In the genomic region with DNA sequence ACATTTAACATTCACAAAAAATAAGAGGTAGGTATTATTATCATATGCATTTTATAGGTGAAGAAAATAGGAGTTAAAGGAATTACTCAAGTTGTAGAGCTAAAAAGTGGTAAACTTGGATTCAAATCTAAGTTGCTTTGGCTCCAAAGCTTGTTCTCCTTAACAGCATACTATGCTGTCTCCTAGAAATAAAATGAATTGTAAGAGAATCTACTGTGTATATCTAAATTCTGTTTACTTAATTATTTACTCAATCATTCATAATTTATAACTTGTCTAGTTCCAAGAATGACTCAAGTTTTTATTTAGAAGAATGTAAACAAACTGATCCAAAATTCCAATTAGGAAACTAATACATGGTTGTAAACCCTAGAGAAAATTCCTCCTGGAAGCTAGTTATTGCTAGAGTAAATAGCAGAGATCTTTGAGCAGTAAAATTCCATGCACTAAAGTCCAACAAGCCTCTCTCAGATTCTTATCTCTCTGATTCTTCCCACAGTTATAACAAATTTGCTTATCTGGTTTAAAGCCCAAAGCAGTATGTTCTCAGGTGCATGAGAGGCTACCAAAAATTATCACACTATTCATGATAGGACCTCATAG, we compare ENCODE assay signal across 1 cellular context.
TF ChIP-seq lines count a peak whose summit lies in the region.

No MANE protein-coding gene starts in this region.

TF ChIP-seq in HepG2, 621 proteins besides CTCF, POLR2A, EP300 and RAD21 (continued from another document and continues in another):
- TF ChIP-seq ZNF512 (CRISPR knock-in tag; IDR thresholded peaks at IDR 0.05) (no peak), MAX (IDR thresholded peaks at IDR 0.05) (no peak), THAP11 (CRISPR knock-in tag; IDR thresholded peaks at IDR 0.05) (no peak), ARNTL (CRISPR knock-in tag; IDR thresholded peaks at IDR 0.05) (no peak), ZFP41 (CRISPR knock-in tag; IDR thresholded peaks at IDR 0.05; ENCODE audit: borderline replicate concordance) (no peak), IKZF1 (IDR thresholded peaks at IDR 0.05) (no peak), HOXD1 (CRISPR knock-in tag; IDR thresholded peaks at IDR 0.05) (no peak), U2AF2 (IDR thresholded peaks at IDR 0.05; ENCODE audit: low read depth, low read length) (no peak), PLRG1 (conservative IDR thresholded peaks at IDR 0.05) (no peak), NFIC (IDR thresholded peaks at IDR 0.05; ENCODE audit: low read length) (peak; percentile 76; the same call in 1 of the 2 replicates), SOX13 (IDR thresholded peaks at IDR 0.05) (no peak), SOX13 (CRISPR knock-in tag; conservative IDR thresholded peaks at IDR 0.05 in 1 of 2, IDR thresholded peaks at IDR 0.05 in 1 of 2) (peak in 1 of 2 experiments; percentile 61; a peak in 1 of 4 replicates), SALL2 (CRISPR knock-in tag; IDR thresholded peaks at IDR 0.05) (no peak), TCF7 (IDR thresholded peaks at IDR 0.05; ENCODE audit: low read depth) (peak; percentile 11; the same call in 1 of the 2 replicates), NR2F6 (IDR thresholded peaks at IDR 0.05) (no peak; the same call in 1 of the 2 replicates), NR2F6 (CRISPR knock-in tag; IDR thresholded peaks at IDR 0.05) (peak; percentile 34; the same call in 1 of the 2 replicates), GATA4 (IDR thresholded peaks at IDR 0.05; ENCODE audit: borderline replicate concordance, low read depth) (peak; percentile 28; the same call in 1 of the 2 replicates), FOSL1 (CRISPR knock-in tag; IDR thresholded peaks at IDR 0.05; ENCODE audit: borderline replicate concordance) (no peak), ZNF383 (CRISPR knock-in tag; IDR thresholded peaks at IDR 0.05; ENCODE audit: borderline replicate concordance) (no peak), SP4 (CRISPR knock-in tag; IDR thresholded peaks at IDR 0.05) (no peak), ZNF274 (CRISPR knock-in tag; IDR thresholded peaks at IDR 0.05) (no peak), ZFP37 (CRISPR knock-in tag; IDR thresholded peaks at IDR 0.05; ENCODE audit: borderline replicate concordance) (no peak), RCOR2 (CRISPR knock-in tag; IDR thresholded peaks at IDR 0.05) (0 out of 2 replicates have a peak, but pooled peaks have one; percentile 52), ZKSCAN8 (CRISPR knock-in tag; IDR thresholded peaks at IDR 0.05; ENCODE audit: borderline replicate concordance) (peak; percentile 46; the same call in 1 of the 2 replicates), ISL2 (CRISPR knock-in tag; IDR thresholded peaks at IDR 0.05) (peak; percentile 68), MIXL1 (CRISPR knock-in tag; IDR thresholded peaks at IDR 0.05) (0 out of 2 replicates have a peak, but pooled peaks have one; percentile 54), GATAD2A (CRISPR knock-in tag; IDR thresholded peaks at IDR 0.05) (peak; percentile 58; the same call in 1 of the 2 replicates), ZNF629 (CRISPR knock-in tag; conservative IDR thresholded peaks at IDR 0.05) (no peak), HMG20A (CRISPR knock-in tag; IDR thresholded peaks at IDR 0.05; ENCODE audit: borderline replicate concordance) (peak; percentile 37; the same call in 1 of the 2 replicates), ZNF614 (CRISPR knock-in tag; IDR thresholded peaks at IDR 0.05; ENCODE audit: borderline replicate concordance) (no peak), ZFAT (CRISPR knock-in tag; conservative IDR thresholded peaks at IDR 0.05) (no peak), PPARG (CRISPR knock-in tag; conservative IDR thresholded peaks at IDR 0.05) (peak; percentile 21; the same call in 1 of the 2 replicates), FOXJ3 (CRISPR knock-in tag; IDR thresholded peaks at IDR 0.05; ENCODE audit: borderline replicate concordance) (peak; percentile 50; the same call in 1 of the 2 replicates), KLF16 (CRISPR knock-in tag; IDR thresholded peaks at IDR 0.05) (no peak), CAMTA2 (CRISPR knock-in tag; IDR thresholded peaks at IDR 0.05; ENCODE audit: borderline replicate concordance) (no peak), HNF4A (CRISPR knock-in tag; IDR thresholded peaks at IDR 0.05) (peak; percentile 82), NCOR1 (IDR thresholded peaks at IDR 0.05; ENCODE audit: borderline replicate concordance, low read length) (peak; percentile 42; the same call in 1 of the 2 replicates), ZNF503 (CRISPR knock-in tag; IDR thresholded peaks at IDR 0.05) (0 out of 2 replicates have a peak, but pooled peaks have one; percentile 22), FOXA1 (IDR thresholded peaks at IDR 0.05) (peak; percentile 61), FOXA1 (CRISPR knock-in tag; IDR thresholded peaks at IDR 0.05) (peak; percentile 80)
- TF ChIP-seq, protein P1, sequence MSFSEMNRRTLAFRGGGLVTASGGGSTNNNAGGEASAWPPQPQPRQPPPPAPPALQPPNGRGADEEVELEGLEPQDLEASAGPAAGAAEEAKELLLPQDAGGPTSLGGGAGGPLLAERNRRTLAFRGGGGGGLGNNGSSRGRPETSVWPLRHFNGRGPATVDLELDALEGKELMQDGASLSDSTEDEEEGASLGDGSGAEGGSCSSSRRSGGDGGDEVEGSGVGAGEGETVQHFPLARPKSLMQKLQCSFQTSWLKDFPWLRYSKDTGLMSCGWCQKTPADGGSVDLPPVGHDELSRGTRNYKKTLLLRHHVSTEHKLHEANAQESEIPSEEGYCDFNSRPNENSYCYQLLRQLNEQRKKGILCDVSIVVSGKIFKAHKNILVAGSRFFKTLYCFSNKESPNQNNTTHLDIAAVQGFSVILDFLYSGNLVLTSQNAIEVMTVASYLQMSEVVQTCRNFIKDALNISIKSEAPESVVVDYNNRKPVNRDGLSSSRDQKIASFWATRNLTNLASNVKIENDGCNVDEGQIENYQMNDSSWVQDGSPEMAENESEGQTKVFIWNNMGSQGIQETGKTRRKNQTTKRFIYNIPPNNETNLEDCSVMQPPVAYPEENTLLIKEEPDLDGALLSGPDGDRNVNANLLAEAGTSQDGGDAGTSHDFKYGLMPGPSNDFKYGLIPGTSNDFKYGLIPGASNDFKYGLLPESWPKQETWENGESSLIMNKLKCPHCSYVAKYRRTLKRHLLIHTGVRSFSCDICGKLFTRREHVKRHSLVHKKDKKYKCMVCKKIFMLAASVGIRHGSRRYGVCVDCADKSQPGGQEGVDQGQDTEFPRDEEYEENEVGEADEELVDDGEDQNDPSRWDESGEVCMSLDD (CRISPR knock-in tag; IDR thresholded peaks at IDR 0.05; ENCODE audit: borderline replicate concordance), result no peak
- TF ChIP-seq, protein P2, sequence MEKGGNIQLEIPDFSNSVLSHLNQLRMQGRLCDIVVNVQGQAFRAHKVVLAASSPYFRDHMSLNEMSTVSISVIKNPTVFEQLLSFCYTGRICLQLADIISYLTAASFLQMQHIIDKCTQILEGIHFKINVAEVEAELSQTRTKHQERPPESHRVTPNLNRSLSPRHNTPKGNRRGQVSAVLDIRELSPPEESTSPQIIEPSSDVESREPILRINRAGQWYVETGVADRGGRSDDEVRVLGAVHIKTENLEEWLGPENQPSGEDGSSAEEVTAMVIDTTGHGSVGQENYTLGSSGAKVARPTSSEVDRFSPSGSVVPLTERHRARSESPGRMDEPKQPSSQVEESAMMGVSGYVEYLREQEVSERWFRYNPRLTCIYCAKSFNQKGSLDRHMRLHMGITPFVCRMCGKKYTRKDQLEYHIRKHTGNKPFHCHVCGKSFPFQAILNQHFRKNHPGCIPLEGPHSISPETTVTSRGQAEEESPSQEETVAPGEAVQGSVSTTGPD (CRISPR knock-in tag; IDR thresholded peaks at IDR 0.05), result no peak
- TF ChIP-seq, protein P3, sequence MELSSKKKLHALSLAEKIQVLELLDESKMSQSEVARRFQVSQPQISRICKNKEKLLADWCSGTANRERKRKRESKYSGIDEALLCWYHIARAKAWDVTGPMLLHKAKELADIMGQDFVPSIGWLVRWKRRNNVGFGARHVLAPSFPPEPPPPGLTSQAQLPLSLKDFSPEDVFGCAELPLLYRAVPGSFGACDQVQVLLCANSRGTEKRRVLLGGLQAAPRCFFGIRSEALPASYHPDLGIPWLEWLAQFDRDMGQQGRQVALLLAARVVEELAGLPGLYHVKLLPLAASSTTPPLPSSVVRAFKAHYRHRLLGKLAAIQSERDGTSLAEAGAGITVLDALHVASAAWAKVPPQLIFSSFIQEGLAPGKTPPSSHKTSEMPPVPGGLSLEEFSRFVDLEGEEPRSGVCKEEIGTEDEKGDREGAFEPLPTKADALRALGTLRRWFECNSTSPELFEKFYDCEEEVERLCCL (CRISPR knock-in tag; IDR thresholded peaks at IDR 0.05; ENCODE audit: borderline replicate concordance), result no peak
- TF ChIP-seq, protein P4, sequence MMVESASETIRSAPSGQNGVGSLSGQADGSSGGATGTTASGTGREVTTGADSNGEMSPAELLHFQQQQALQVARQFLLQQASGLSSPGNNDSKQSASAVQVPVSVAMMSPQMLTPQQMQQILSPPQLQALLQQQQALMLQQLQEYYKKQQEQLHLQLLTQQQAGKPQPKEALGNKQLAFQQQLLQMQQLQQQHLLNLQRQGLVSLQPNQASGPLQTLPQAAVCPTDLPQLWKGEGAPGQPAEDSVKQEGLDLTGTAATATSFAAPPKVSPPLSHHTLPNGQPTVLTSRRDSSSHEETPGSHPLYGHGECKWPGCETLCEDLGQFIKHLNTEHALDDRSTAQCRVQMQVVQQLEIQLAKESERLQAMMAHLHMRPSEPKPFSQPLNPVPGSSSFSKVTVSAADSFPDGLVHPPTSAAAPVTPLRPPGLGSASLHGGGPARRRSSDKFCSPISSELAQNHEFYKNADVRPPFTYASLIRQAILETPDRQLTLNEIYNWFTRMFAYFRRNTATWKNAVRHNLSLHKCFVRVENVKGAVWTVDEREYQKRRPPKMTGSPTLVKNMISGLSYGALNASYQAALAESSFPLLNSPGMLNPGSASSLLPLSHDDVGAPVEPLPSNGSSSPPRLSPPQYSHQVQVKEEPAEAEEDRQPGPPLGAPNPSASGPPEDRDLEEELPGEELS (CRISPR knock-in tag; IDR thresholded peaks at IDR 0.05), result peak; percentile 58; the same call in 1 of the 2 replicates
- TF ChIP-seq, protein P5, sequence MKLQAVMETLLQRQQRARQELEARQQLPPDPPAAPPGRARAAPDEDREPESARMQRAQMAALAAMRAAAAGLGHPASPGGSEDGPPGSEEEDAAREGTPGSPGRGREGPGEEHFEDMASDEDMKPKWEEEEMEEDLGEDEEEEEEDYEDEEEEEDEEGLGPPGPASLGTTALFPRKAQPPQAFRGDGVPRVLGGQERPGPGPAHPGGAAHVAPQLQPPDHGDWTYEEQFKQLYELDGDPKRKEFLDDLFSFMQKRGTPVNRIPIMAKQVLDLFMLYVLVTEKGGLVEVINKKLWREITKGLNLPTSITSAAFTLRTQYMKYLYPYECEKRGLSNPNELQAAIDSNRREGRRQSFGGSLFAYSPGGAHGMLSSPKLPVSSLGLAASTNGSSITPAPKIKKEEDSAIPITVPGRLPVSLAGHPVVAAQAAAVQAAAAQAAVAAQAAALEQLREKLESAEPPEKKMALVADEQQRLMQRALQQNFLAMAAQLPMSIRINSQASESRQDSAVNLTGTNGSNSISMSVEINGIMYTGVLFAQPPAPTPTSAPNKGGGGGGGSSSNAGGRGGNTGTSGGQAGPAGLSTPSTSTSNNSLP (IDR thresholded peaks at IDR 0.05; ENCODE audit: low read depth, low read length), result peak; percentile 79
- TF ChIP-seq, protein P6, sequence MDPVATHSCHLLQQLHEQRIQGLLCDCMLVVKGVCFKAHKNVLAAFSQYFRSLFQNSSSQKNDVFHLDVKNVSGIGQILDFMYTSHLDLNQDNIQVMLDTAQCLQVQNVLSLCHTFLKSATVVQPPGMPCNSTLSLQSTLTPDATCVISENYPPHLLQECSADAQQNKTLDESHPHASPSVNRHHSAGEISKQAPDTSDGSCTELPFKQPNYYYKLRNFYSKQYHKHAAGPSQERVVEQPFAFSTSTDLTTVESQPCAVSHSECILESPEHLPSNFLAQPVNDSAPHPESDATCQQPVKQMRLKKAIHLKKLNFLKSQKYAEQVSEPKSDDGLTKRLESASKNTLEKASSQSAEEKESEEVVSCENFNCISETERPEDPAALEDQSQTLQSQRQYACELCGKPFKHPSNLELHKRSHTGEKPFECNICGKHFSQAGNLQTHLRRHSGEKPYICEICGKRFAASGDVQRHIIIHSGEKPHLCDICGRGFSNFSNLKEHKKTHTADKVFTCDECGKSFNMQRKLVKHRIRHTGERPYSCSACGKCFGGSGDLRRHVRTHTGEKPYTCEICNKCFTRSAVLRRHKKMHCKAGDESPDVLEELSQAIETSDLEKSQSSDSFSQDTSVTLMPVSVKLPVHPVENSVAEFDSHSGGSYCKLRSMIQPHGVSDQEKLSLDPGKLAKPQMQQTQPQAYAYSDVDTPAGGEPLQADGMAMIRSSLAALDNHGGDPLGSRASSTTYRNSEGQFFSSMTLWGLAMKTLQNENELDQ (CRISPR knock-in tag; IDR thresholded peaks at IDR 0.05; ENCODE audit: borderline replicate concordance), result no peak
